Comparison of ENCODE assay signal across 19 cellular contexts in the genomic region with DNA sequence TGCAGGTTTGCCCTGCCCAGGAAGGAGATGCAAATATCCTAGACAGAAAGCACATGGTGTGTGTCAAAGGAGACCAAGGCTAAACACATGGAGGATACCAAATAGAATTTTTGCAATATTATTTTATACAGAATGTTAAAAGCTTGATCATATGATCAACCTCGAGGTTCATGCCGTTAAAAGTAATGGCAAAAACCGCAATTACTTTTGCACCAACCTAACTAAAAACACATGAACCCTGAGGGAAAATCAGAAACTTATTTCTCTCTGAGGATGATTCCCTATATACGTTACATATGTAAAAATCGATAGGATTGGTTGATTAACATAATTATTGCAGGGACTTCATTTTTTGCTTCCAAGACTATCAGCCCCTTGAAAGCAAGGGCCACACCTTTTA.
DNase-seq lines count a peak whose midpoint lies in the region; ATAC-seq and TF ChIP-seq lines count a peak whose summit lies in the region.
"Had no signal": no experiment of that assay in that cellular context is flagged by ENCODE, and none has a peak within 500 bp of the region (broad histone marks: within the 10 kb centered on the region; RNA-seq: fewer than 3 reads in every experiment).

No MANE protein-coding gene starts in this region.

- H3K27me3 ChIP-seq in mammary epithelial cell (ENCODE audit: insufficient read depth, low read length) (no peaks in the 10 kb centered on the region), breast epithelium (no peaks in the 10 kb centered on the region), HUES48 (ENCODE audit: control insufficient read depth, insufficient read depth, low read length) (no peaks in the 10 kb centered on the region), RWPE2 (ENCODE audit: insufficient read depth, poor library complexity, severe bottlenecking) (no peaks in the 10 kb centered on the region), foreskin keratinocyte (no peaks in the 10 kb centered on the region), aorta (ENCODE audit: control insufficient read depth in 1 of 2, insufficient read depth in 2 of 2, low read length in 1 of 2) (no peaks in the 10 kb centered on the region)
- H3K27me3 ChIP-seq: BLaER1 had no signal

- H3K79me2 ChIP-seq in mammary epithelial cell (ENCODE audit: insufficient read depth, low read length) = no peaks in the 10 kb centered on the region

- DNase-seq in mammary epithelial cell (no peak), breast epithelium (ENCODE audit: low spot score in 2 of 2) (no peak), RWPE2 (ENCODE audit: low spot score) (no peak), foreskin keratinocyte (no peak), aorta (no peak), NCI-H748 treated with DMSO at 0.1 percent for 48 hours (lab: John Stamatoyannopoulos, UW) (no peak)
- no peak for DNase-seq in activated CD4-positive, alpha-beta T cell treated with anti-CD3 and anti-CD28 coated beads, Interleukin-2, amount 50 U/mL, for 1 hour
- DNase-seq: Caco-2; CD4-positive, CD25-positive, alpha-beta regulatory T cell; CD8-positive, alpha-beta T cell; DMS153; DND-41; H9; HFFc6 had no signal

- H3K4me1 ChIP-seq in mammary epithelial cell (ENCODE audit: insufficient read depth, low read length) = peaks cover 23% of the 10 kb centered on the region
- no peaks in the 10 kb centered on the region for H3K4me1 ChIP-seq in breast epithelium
- H3K4me1 ChIP-seq in HUES48 (ENCODE audit: control insufficient read depth, insufficient read depth, low read length) = peaks cover 35% of the 10 kb centered on the region
- H3K4me1 ChIP-seq in RWPE2 (ENCODE audit: insufficient read depth, poor library complexity, severe bottlenecking) = peaks cover 19% of the 10 kb centered on the region
- H3K4me1 ChIP-seq in foreskin keratinocyte = peaks cover 17% of the 10 kb centered on the region
- H3K4me1 ChIP-seq in aorta (ENCODE audit: control insufficient read depth in 1 of 2, insufficient read depth in 2 of 2, low read length in 2 of 2) = no peaks in the 10 kb centered on the region
- H3K4me1 ChIP-seq: BLaER1, Caco-2 had no signal

- ATAC-seq in RWPE2 (ENCODE audit: low read depth) = no peak
- no peak for ATAC-seq in foreskin keratinocyte
- ATAC-seq in aorta (ENCODE audit: low FRiP score) = no peak
- ATAC-seq: CD8-positive, alpha-beta T cell; HCT116 had no signal

- no TSS peak for BruUV-seq in mammary epithelial cell (replicated peaks; lab: Mats Ljungman, UMichigan)

- H3K4me3 ChIP-seq in mammary epithelial cell (replicated peaks in 1 of 3; ENCODE audit: insufficient read depth in 1 of 3, low read depth in 2 of 3, low read length in 3 of 3) (no peak overlapping the region), breast epithelium (no peak overlapping the region), HUES48 (ENCODE audit: low read depth, low read length) (no peak overlapping the region), RWPE2 (ENCODE audit: severe bottlenecking) (no peak overlapping the region), aorta (ENCODE audit: low read length in 2 of 2) (no peak overlapping the region)
- H3K4me3 ChIP-seq: BLaER1 had no signal

- no peaks in the 10 kb centered on the region for H3K9me3 ChIP-seq in mammary epithelial cell (replicated peaks; ENCODE audit: insufficient read depth, low read length)
- H3K9me3 ChIP-seq in breast epithelium = no peaks in the 10 kb centered on the region
- H3K9me3 ChIP-seq in HUES48 (ENCODE audit: control insufficient read depth, insufficient read depth, low read length) = no peaks in the 10 kb centered on the region
- H3K9me3 ChIP-seq in RWPE2 (ENCODE audit: severe bottlenecking) = no peaks in the 10 kb centered on the region
- no peaks in the 10 kb centered on the region for H3K9me3 ChIP-seq in aorta (ENCODE audit: control insufficient read depth, low read length)
- H3K9me3 ChIP-seq: BLaER1, Caco-2 had no signal

- 100% methylated on average over 5 of the region's 5 CpGs for WGBS in mammary epithelial cell (ENCODE audit: low coverage, missing lambda C conversion rate)
- WGBS in aorta, 2 donors = 90 to 92% methylated on average over 5 of the region's 5 CpGs

- no peak for TF ChIP-seq POLR2A in breast epithelium (IDR thresholded peaks at IDR 0.05)

- H3K27ac ChIP-seq in mammary epithelial cell (ENCODE audit: insufficient read depth, low read depth, low read length) (peak overlapping the region; percentile 98), breast epithelium (no peak overlapping the region), HUES48 (ENCODE audit: low read depth, low read length) (peak overlapping the region; percentile 91), RWPE2 (ENCODE audit: poor library complexity, severe bottlenecking) (peak overlapping the region; percentile 74), foreskin keratinocyte (peak overlapping the region; percentile 98), aorta (ENCODE audit: low read depth in 1 of 2, low read length in 2 of 2) (no peak overlapping the region)
- H3K27ac ChIP-seq: 22Rv1, BLaER1, C4-2B had no signal

- H3K36me3 ChIP-seq in mammary epithelial cell (ENCODE audit: insufficient read depth, low read length) = no peaks in the 10 kb centered on the region
- H3K36me3 ChIP-seq in breast epithelium = no peaks in the 10 kb centered on the region
- no peaks in the 10 kb centered on the region for H3K36me3 ChIP-seq in HUES48 (ENCODE audit: control insufficient read depth, insufficient read depth, low read length)
- no peaks in the 10 kb centered on the region for H3K36me3 ChIP-seq in RWPE2 (ENCODE audit: low read depth)
- H3K36me3 ChIP-seq in aorta (ENCODE audit: control insufficient read depth in 1 of 2, insufficient read depth in 2 of 2, low read length in 1 of 2) = no peaks in the 10 kb centered on the region
- H3K36me3 ChIP-seq: BLaER1 had no signal

- H3K9ac ChIP-seq in mammary epithelial cell (ENCODE audit: insufficient read depth, low read length) = no peak overlapping the region
- H3K9ac ChIP-seq in HUES48 (ENCODE audit: low read depth, low read length) = no peak overlapping the region
- H3K9ac ChIP-seq: BLaER1 had no signal

- H3K4me2 ChIP-seq in mammary epithelial cell (ENCODE audit: insufficient read depth, low read depth, low read length) = no peak overlapping the region
- H3K4me2 ChIP-seq: BLaER1 had no signal

- TF ChIP-seq CTCF in mammary epithelial cell (conservative IDR thresholded peaks at IDR 0.05 in 1 of 2, IDR thresholded peaks at IDR 0.05 in 1 of 2; ENCODE audit: extremely low read depth in 1 of 2, insufficient read depth in 1 of 2, low read depth in 1 of 2, low read length in 2 of 2) (no peak), breast epithelium (IDR thresholded peaks at IDR 0.05) (no peak), RWPE2 (IDR thresholded peaks at IDR 0.05; ENCODE audit: poor library complexity, severe bottlenecking) (no peak), foreskin keratinocyte (conservative IDR thresholded peaks at IDR 0.05) (no peak)

- no peaks in the 10 kb centered on the region for H4K20me1 ChIP-seq in mammary epithelial cell (ENCODE audit: insufficient read depth, low read length)
- H4K20me1 ChIP-seq: BLaER1 had no signal

- CTCF ChIA-PET in mammary epithelial cell (lab: Charles Lee; ENCODE audit: low non-redundant PET) = no interaction called here

- H2AFZ ChIP-seq in mammary epithelial cell (ENCODE audit: low read depth, low read length) = peak overlapping the region; percentile 38

- dilution Hi-C loops in mammary epithelial cell (cut with HindIII; ENCODE audit: low sequenced_read_pairs) = no loop called here

- in situ Hi-C loops in mammary epithelial cell (cut with MboI; ENCODE audit: low sequenced_read_pairs in 2 of 2) = no loop called here

- intact Hi-C loops in mammary epithelial cell (cut with micrococcal nuclease) (loop anchor here (5.0 to 10.0 kb wide), 2 partner anchors 245 to 347 kb away; no protein-coding TSS in a partner anchor), breast epithelium (cut with DNase I; ENCODE audit: low total_unique reads) (no loop called here), aorta (cut with DNase I) (no loop called here)

Comparison
In these comparisons a context has a peak if more than half of its experiments do, and no peak if none do; other contexts are left out.
1. H3K27ac ChIP-seq: peak in mammary epithelial cell (single experiment), HUES48 (single experiment), RWPE2 (single experiment) and foreskin keratinocyte (single experiment); none in breast epithelium (0 of 2) and aorta (0 of 2).